In the genomic region with DNA sequence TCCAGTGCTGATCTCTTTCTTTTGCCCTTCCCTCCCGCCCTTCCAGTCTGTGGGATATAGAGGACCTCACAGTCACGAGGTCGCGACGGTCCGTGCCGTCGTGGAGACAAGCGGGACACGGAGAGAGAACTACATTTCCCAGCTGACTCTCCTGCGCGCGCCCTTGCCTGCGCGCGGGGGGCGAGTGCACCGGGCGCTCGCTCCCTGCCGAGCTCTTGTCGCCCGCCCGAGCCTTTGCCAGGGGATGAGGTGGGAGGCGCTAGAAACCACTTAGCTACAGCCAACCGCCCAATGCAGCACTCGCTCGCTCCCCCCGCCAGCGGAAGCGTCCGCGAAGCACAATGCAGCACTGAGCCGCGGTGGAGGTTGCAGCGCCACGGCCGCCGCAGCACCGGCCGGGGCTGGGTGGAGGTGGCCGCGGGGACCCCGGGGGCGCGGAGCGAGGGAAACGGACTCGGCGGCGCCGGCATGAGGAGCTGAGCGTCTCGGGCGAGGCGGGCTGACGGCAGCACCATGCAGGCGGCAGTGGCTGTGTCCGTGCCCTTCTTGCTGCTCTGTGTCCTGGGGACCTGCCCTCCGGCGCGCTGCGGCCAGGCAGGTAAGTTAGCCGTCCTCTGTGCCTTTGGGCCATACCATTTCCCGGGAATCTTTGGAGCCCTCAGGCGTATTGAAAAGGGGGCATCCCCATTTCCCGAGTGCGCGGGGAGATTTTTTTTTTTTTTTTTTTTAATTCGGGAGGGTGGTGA, we compare ENCODE assay signal across 8 cellular contexts. TPM values are rescaled to one million over a fixed set of nuclear protein-coding genes. Genes with fewer than 3 reads are reported as not detected.
DNase-seq lines count a peak whose midpoint lies in the region; ATAC-seq and TF ChIP-seq lines count a peak whose summit lies in the region.

A gene with protein sequence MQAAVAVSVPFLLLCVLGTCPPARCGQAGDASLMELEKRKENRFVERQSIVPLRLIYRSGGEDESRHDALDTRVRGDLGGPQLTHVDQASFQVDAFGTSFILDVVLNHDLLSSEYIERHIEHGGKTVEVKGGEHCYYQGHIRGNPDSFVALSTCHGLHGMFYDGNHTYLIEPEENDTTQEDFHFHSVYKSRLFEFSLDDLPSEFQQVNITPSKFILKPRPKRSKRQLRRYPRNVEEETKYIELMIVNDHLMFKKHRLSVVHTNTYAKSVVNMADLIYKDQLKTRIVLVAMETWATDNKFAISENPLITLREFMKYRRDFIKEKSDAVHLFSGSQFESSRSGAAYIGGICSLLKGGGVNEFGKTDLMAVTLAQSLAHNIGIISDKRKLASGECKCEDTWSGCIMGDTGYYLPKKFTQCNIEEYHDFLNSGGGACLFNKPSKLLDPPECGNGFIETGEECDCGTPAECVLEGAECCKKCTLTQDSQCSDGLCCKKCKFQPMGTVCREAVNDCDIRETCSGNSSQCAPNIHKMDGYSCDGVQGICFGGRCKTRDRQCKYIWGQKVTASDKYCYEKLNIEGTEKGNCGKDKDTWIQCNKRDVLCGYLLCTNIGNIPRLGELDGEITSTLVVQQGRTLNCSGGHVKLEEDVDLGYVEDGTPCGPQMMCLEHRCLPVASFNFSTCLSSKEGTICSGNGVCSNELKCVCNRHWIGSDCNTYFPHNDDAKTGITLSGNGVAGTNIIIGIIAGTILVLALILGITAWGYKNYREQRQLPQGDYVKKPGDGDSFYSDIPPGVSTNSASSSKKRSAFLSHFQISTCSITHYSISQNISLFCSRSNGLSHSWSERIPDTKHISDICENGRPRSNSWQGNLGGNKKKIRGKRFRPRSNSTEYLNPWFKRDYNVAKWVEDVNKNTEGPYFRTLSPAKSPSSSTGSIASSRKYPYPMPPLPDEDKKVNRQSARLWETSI (plus strand): TSS at position 299 of the 746 bp plus-strand sequence. CDS start 215 bp downstream, at position 514.

- H3K9me3 ChIP-seq in SU-DHL-6 (ENCODE audit: insufficient read depth, low read length) (no peaks in the 10 kb centered on the region), adipocyte (ENCODE audit: control insufficient read depth, low read length) (no peaks in the 10 kb centered on the region), heart right ventricle (no peaks in the 10 kb centered on the region), upper lobe of right lung (no peaks in the 10 kb centered on the region)

- TF ChIP-seq CTCF in GM12875 (IDR thresholded peaks at IDR 0.05; ENCODE audit: borderline replicate concordance, insufficient read depth, low read depth, low read length) (no peak), SU-DHL-6 (IDR thresholded peaks at IDR 0.05; ENCODE audit: insufficient read depth, low read length, poor library complexity, severe bottlenecking) (no peak), heart right ventricle (IDR thresholded peaks at IDR 0.05) (peak in 2 of 9 donors; percentile 25 to 33), upper lobe of right lung (IDR thresholded peaks at IDR 0.05) (no peak)

- 0% methylated on average over 70 of the region's 70 CpGs for WGBS in heart right ventricle, 2 donors

- peak; percentile 95 for DNase-seq in NCI-H1105 treated with DMSO at 0.1 percent for 48 hours (lab: John Stamatoyannopoulos, UW)
- peak; percentile 83 for DNase-seq in adipocyte (ENCODE audit: low read depth)
- DNase-seq in heart right ventricle: peak; percentile 83 to 89
- DNase-seq in posterior vena cava (ENCODE audit: low spot score): peak; percentile 94
- DNase-seq in upper lobe of right lung: peak; percentile 91

- H3K9ac ChIP-seq in SU-DHL-6 (ENCODE audit: low read length) (peak within 1 kb of the TSS; percentile 79), adipocyte (ENCODE audit: low read length) (peak within 1 kb of the TSS; percentile 72)

- H3K36me3 ChIP-seq in SU-DHL-6 (ENCODE audit: low read length) (peaks cover 12% of the 10 kb centered on the region), adipocyte (ENCODE audit: control insufficient read depth, insufficient read depth, low read length, severe bottlenecking) (no peaks in the 10 kb centered on the region), heart right ventricle (no peaks in the 10 kb centered on the region), upper lobe of right lung (no peaks in the 10 kb centered on the region)

- H3K27me3 ChIP-seq in SU-DHL-6 (ENCODE audit: low read length) (no peaks in the 10 kb centered on the region), adipocyte (replicated peaks; ENCODE audit: control insufficient read depth, insufficient read depth, low read length) (no peaks in the 10 kb centered on the region), heart right ventricle (peaks cover 0 to 26% (median 0%) of the 10 kb centered on the region in 7 donors), upper lobe of right lung (peaks cover 5% of the 10 kb centered on the region)

- H3K4me2 ChIP-seq in SU-DHL-6 (ENCODE audit: low read depth, low read length, poor library complexity, severe bottlenecking): peak within 1 kb of the TSS; percentile 98

- H3K4me3 ChIP-seq in GM12875 (ENCODE audit: low read depth, low read length) (peak within 1 kb of the TSS; percentile 95), SU-DHL-6 (ENCODE audit: insufficient read depth, low read length, poor library complexity, severe bottlenecking) (peak within 1 kb of the TSS; percentile 88), adipocyte (ENCODE audit: low read length) (peak within 1 kb of the TSS; percentile 87), heart right ventricle (peak within 1 kb of the TSS; percentile 52 to 93 (median 78)), upper lobe of right lung (peak within 1 kb of the TSS; percentile 68)

- peaks cover 16% of the 10 kb centered on the region; the same call in 1 of the 2 replicates for H3F3A ChIP-seq in SU-DHL-6 (ENCODE audit: insufficient read depth)

- no peaks in the 10 kb centered on the region for H3K9me2 ChIP-seq in SU-DHL-6 (replicated peaks; ENCODE audit: insufficient read depth, low read length)

- intact Hi-C loops in heart right ventricle (cut with DNase I): loop anchor here in 1 of 10 donors (10.0 kb wide), 1 partner anchor 181 kb away; no protein-coding TSS in a partner anchor
- intact Hi-C loops in posterior vena cava (cut with DNase I): no loop called here
- intact Hi-C loops in upper lobe of right lung (cut with DNase I): no loop called here

- H3K4me1 ChIP-seq in adipocyte (ENCODE audit: control insufficient read depth, insufficient read depth, low read length) (peaks cover 13% of the 10 kb centered on the region), heart right ventricle (peaks cover 0 to 19% (median 11%) of the 10 kb centered on the region in 9 donors), upper lobe of right lung (peaks cover 7% of the 10 kb centered on the region)

- H3K27ac ChIP-seq in SU-DHL-6 (ENCODE audit: low read depth, low read length) (peak within 1 kb of the TSS; percentile 76), heart right ventricle (peak within 1 kb of the TSS in 8 of 10 donors; percentile 6 to 56 (median 37)), upper lobe of right lung (peak within 1 kb of the TSS; percentile 14)

- no peaks in the 10 kb centered on the region for H4K20me1 ChIP-seq in SU-DHL-6 (ENCODE audit: low read depth, low read length)

- 0 out of 2 replicates have a peak, but pooled peaks cover 5% of the 10 kb centered on the region for H3K79me2 ChIP-seq in SU-DHL-6 (ENCODE audit: insufficient read depth, low read length)

- ATAC-seq in HG02759 (IDR thresholded peaks at IDR 0.05; ENCODE audit: unreplicated experiment) (peak; percentile 97), heart right ventricle (peak; percentile 97 to 100 (median 99)), upper lobe of right lung (peak; percentile 99)

- H2AFZ ChIP-seq in SU-DHL-6 (ENCODE audit: low read depth, low read length, severe bottlenecking): peak within 1 kb of the TSS; percentile 99

RNA-seq across cellular contexts. Expression of the gene that starts here (rescaled TPM):
- total RNA-seq in heart right ventricle (1 to 10 TPM in 9 of 10 donors, under 1 TPM in 1; 0.62 to 3.7 (median 1.9) TPM), posterior vena cava (10 to 100 TPM; 11.5 to 18.4 TPM), upper lobe of right lung (4.3 TPM)
- polyA plus RNA-seq in heart right ventricle: under 1 TPM; 0.19 to 0.51 TPM

Comparison
In these comparisons a context has a peak if more than half of its experiments do, and no peak if none do; other contexts are left out.
1. Peak in every context shown above with its lines: DNase-seq, ATAC-seq, H3K4me3 ChIP-seq and H3K27ac ChIP-seq.
2. H3K27ac ChIP-seq: peak in every context shown above with its lines; median percentile 76 in SU-DHL-6; 37 in heart right ventricle; 14 in upper lobe of right lung.